ENCODE assay signal across 11 cellular contexts in genomic region chr10:86411852-86412550, GRCh38. TPM values are rescaled to one million over a fixed set of nuclear protein-coding genes. Genes with fewer than 3 reads are reported as not detected.
DNase-seq lines count a peak whose midpoint lies in the region; ATAC-seq and TF ChIP-seq lines count a peak whose summit lies in the region.
"Had no signal": no experiment of that assay in that cellular context is flagged by ENCODE, and none has a peak within 500 bp of the region (broad histone marks: within the 10 kb centered on the region; RNA-seq: fewer than 3 reads in every experiment).

No MANE protein-coding gene starts in this region.

- TF ChIP-seq CTCF in neural progenitor cell (IDR thresholded peaks at IDR 0.05), result no peak

- H3K9me3 ChIP-seq in skeletal muscle satellite cell (replicated peaks; ENCODE audit: low read length), result peaks cover 5% of the 10 kb centered on the region
- no peaks in the 10 kb centered on the region for H3K9me3 ChIP-seq in neural progenitor cell (ENCODE audit: low read depth)

- H3K4me2 ChIP-seq in skeletal muscle satellite cell (ENCODE audit: low read length), result peak overlapping the region; percentile 33
- H3K4me2 ChIP-seq in neural progenitor cell, result no peak overlapping the region

- peak overlapping the region; percentile 11 for H3K4me3 ChIP-seq in skeletal muscle satellite cell (ENCODE audit: low read length)
- H3K4me3 ChIP-seq in neural progenitor cell, result no peak overlapping the region

- H3K27me3 ChIP-seq in skeletal muscle satellite cell (ENCODE audit: control insufficient read depth, insufficient read depth, low read length) (peaks cover 3% of the 10 kb centered on the region), neural progenitor cell (no peaks in the 10 kb centered on the region)

- H3K4me1 Mint-ChIP-seq in IgD-negative memory B cell (peaks cover 31 to 41% (median 32%) of the 10 kb centered on the region in 3 donors), neural progenitor cell (no peaks in the 10 kb centered on the region)
- peaks cover 22% of the 10 kb centered on the region for H3K4me1 Mint-ChIP-seq in central memory CD8-positive, alpha-beta T cell
- H3K4me1 Mint-ChIP-seq: endodermal cell had no signal

- no peaks in the 10 kb centered on the region for H4K20me1 ChIP-seq in neural progenitor cell (ENCODE audit: low read depth)

- H3K27me3 Mint-ChIP-seq in IgD-negative memory B cell (peaks cover 13% of the 10 kb centered on the region), neural progenitor cell (ENCODE audit: insufficient read depth, low read depth) (peaks cover 7% of the 10 kb centered on the region)
- no peaks in the 10 kb centered on the region for H3K27me3 Mint-ChIP-seq in central memory CD8-positive, alpha-beta T cell

- no peak overlapping the region for H3K9ac ChIP-seq in skeletal muscle satellite cell (ENCODE audit: low read depth, low read length)
- H3K9ac ChIP-seq in neural progenitor cell, result no peak overlapping the region

- H3K36me3 ChIP-seq in skeletal muscle satellite cell (ENCODE audit: insufficient read depth, low read length), result no peaks in the 10 kb centered on the region
- H3K36me3 ChIP-seq in neural progenitor cell, result no peaks in the 10 kb centered on the region

- no peak overlapping the region for H3K27ac ChIP-seq in neural progenitor cell

- DNase-seq in central memory CD8-positive, alpha-beta T cell (ENCODE audit: low spot score in 2 of 2), result no peak
- DNase-seq in neural progenitor cell (ENCODE audit: low spot score) (no peak), NCI-H524 treated with DMSO at 0.1 percent for 48 hours (lab: John Stamatoyannopoulos, UW) (no peak), islet precursor cell (no peak)
- no peak for DNase-seq in effector CD8-positive, alpha-beta T cell (lab: John Stamatoyannopoulos, UW)
- DNase-seq: endodermal cell, NCI-H2029 treated with DMSO at 0.1 percent for 48 hours, SHP77 had no signal

- H3K9me3 Mint-ChIP-seq in IgD-negative memory B cell (no peaks in the 10 kb centered on the region), neural progenitor cell (peaks cover 2% of the 10 kb centered on the region)
- H3K9me3 Mint-ChIP-seq in central memory CD8-positive, alpha-beta T cell, result no peaks in the 10 kb centered on the region

- H3K4me3 Mint-ChIP-seq in IgD-negative memory B cell (peak overlapping the region; percentile 63 to 86 (median 72)), neural progenitor cell (no peak overlapping the region)
- H3K4me3 Mint-ChIP-seq in central memory CD8-positive, alpha-beta T cell, result peak overlapping the region; percentile 70
- H3K4me3 Mint-ChIP-seq: endodermal cell had no signal

- H3K79me2 ChIP-seq in neural progenitor cell (ENCODE audit: low read depth), result no peaks in the 10 kb centered on the region

- peak; percentile 12 for ATAC-seq in GM19035 (IDR thresholded peaks at IDR 0.05; ENCODE audit: unreplicated experiment)
- ATAC-seq in central memory CD8-positive, alpha-beta T cell (replicated peaks; ENCODE audit: extremely low read depth, poor library complexity, severe bottlenecking), result no peak

- H3K4me1 ChIP-seq in skeletal muscle satellite cell (ENCODE audit: control insufficient read depth, insufficient read depth, low read length), result peaks cover 15% of the 10 kb centered on the region
- no peaks in the 10 kb centered on the region for H3K4me1 ChIP-seq in neural progenitor cell

- no peaks in the 10 kb centered on the region for H3F3A ChIP-seq in neural progenitor cell (ENCODE audit: low read depth)

- peak overlapping the region in 2 of 3 donors; percentile 68 to 86 for H3K27ac Mint-ChIP-seq in IgD-negative memory B cell
- H3K27ac Mint-ChIP-seq in central memory CD8-positive, alpha-beta T cell (ENCODE audit: low read depth), result peak overlapping the region; percentile 72
- H3K27ac Mint-ChIP-seq in neural progenitor cell, result no peak overlapping the region
- H3K27ac Mint-ChIP-seq: endodermal cell had no signal

- no peak overlapping the region for H2AFZ ChIP-seq in neural progenitor cell (replicated peaks)

- H3K36me3 Mint-ChIP-seq in IgD-negative memory B cell (no peaks in the 10 kb centered on the region), neural progenitor cell (no peaks in the 10 kb centered on the region)
- peaks cover 8% of the 10 kb centered on the region for H3K36me3 Mint-ChIP-seq in central memory CD8-positive, alpha-beta T cell (ENCODE audit: insufficient read depth)

RNA-seq across cellular contexts. Expression of gene GRID1, which starts 45.4 kb away (rescaled TPM):
- not detected for polyA plus RNA-seq in IgD-negative memory B cell
- under 0.01 TPM in 1 of 2 replicates, not detected in the other for total RNA-seq in skeletal muscle satellite cell (2012; rRNA removed)
- 0.31 TPM in 1 of 2 replicates, not detected in the other for total RNA-seq in neural progenitor cell (ENCODE audit: low replicate concordance)
